In the genomic region with DNA sequence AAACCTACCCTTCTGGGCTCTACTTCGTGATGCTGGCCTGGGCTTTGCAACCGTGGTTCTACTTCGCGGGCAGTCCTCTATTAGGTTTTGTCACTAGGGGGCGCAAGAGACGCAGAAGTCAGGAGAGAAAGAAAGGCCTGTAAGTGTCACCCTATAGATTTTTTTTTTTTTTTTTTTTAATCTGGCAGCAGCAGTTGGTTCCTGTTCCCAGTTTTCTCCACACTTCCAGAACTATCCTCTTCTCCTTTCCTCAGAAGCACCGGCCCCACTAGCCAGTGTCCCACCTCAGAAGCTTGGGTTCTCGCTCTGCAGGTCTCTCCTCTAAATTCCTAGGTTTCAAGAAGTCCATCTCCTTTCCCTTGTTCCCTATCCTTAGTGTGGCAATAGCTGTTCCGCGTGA, we compare ENCODE assay signal across 6 cellular contexts. TPM values are rescaled to one million over a fixed set of nuclear protein-coding genes. Genes with fewer than 3 reads are reported as not detected.
DNase-seq lines count a peak whose midpoint lies in the region; ATAC-seq lines count a peak whose summit lies in the region.

No MANE protein-coding gene starts in this region.

- no peaks in the 10 kb centered on the region for H3K36me3 Mint-ChIP-seq in activated CD4-positive, alpha-beta T cell treated with anti-CD3 and anti-CD28 coated beads for 36 hours (ENCODE audit: low read depth)

- DNase-seq in DMS153 (lab: John Stamatoyannopoulos, UW) (peak; percentile 25), M059J (ENCODE audit: low read depth) (peak; percentile 32), head of caudate nucleus (peak; percentile 11 to 86 (median 60))
- peak; percentile 78 for DNase-seq in activated CD4-positive, alpha-beta T cell treated with anti-CD3 and anti-CD28 coated beads for 36 hours
- DNase-seq in stimulated activated naive CD8-positive, alpha-beta T cell treated with anti-CD3 and anti-CD28 coated beads, Interleukin-15, amount 100 ng/mL, for 72 hours: peak; percentile 48 to 57

- CTCF ChIA-PET in activated CD4-positive, alpha-beta T cell treated with anti-CD3 and anti-CD28 coated beads for 36 hours (lab: Charles Lee): interaction anchor here (0.5 to 2.7 kb wide), 14 partner anchors 10 to 567 kb away, joined by 3 to 21 read pairs (median 4); partner anchors contain the start of gene LCE2D

- no peak overlapping the region for H3K4me3 Mint-ChIP-seq in activated CD4-positive, alpha-beta T cell treated with anti-CD3 and anti-CD28 coated beads for 36 hours
- no peak overlapping the region for H3K4me3 Mint-ChIP-seq in stimulated activated naive CD8-positive, alpha-beta T cell treated with anti-CD3 and anti-CD28 coated beads, Interleukin-15, amount 100 ng/mL, for 72 hours

- H3K27ac Mint-ChIP-seq in activated CD4-positive, alpha-beta T cell treated with anti-CD3 and anti-CD28 coated beads for 36 hours: no peak overlapping the region
- no peak overlapping the region for H3K27ac Mint-ChIP-seq in stimulated activated naive CD8-positive, alpha-beta T cell treated with anti-CD3 and anti-CD28 coated beads, Interleukin-15, amount 100 ng/mL, for 72 hours

- peak; percentile 55 for ATAC-seq in activated CD4-positive, alpha-beta T cell treated with anti-CD3 and anti-CD28 coated beads for 36 hours
- ATAC-seq in stimulated activated naive CD8-positive, alpha-beta T cell treated with anti-CD3 and anti-CD28 coated beads, Interleukin-15, amount 100 ng/mL, for 72 hours: peak; percentile 43
- ATAC-seq in GM21825 (IDR thresholded peaks at IDR 0.05; ENCODE audit: unreplicated experiment): no peak

- H3K27me3 Mint-ChIP-seq in activated CD4-positive, alpha-beta T cell treated with anti-CD3 and anti-CD28 coated beads for 36 hours: peaks cover 19% of the 10 kb centered on the region
- peaks cover 11% of the 10 kb centered on the region for H3K27me3 Mint-ChIP-seq in stimulated activated naive CD8-positive, alpha-beta T cell treated with anti-CD3 and anti-CD28 coated beads, Interleukin-15, amount 100 ng/mL, for 72 hours

- POLR2A ChIA-PET in activated CD4-positive, alpha-beta T cell treated with anti-CD3 and anti-CD28 coated beads for 36 hours (lab: Charles Lee): interaction anchor here (0.7 kb wide), 1 partner anchor 309 kb away, joined by 3 read pairs; no protein-coding TSS in a partner anchor

- H3K9me3 Mint-ChIP-seq in activated CD4-positive, alpha-beta T cell treated with anti-CD3 and anti-CD28 coated beads for 36 hours (ENCODE audit: low read depth): no peaks in the 10 kb centered on the region
- H3K9me3 Mint-ChIP-seq in stimulated activated naive CD8-positive, alpha-beta T cell treated with anti-CD3 and anti-CD28 coated beads, Interleukin-15, amount 100 ng/mL, for 72 hours: no peaks in the 10 kb centered on the region

- H3K4me1 Mint-ChIP-seq in activated CD4-positive, alpha-beta T cell treated with anti-CD3 and anti-CD28 coated beads for 36 hours: peaks cover 1% of the 10 kb centered on the region
- H3K4me1 Mint-ChIP-seq in stimulated activated naive CD8-positive, alpha-beta T cell treated with anti-CD3 and anti-CD28 coated beads, Interleukin-15, amount 100 ng/mL, for 72 hours: peaks cover 4% of the 10 kb centered on the region

- intact Hi-C loops in activated CD4-positive, alpha-beta T cell treated with anti-CD3 and anti-CD28 coated beads for 36 hours (cut with DNase I, micrococcal nuclease): loop anchor here (1.0 to 10.0 kb wide), 5 partner anchors 216 to 571 kb away; partner anchors contain the start of gene SMCP (in 1 of the 2)
- intact Hi-C loops in head of caudate nucleus (cut with DNase I): loop anchor here (10.0 kb wide), 1 partner anchor 571 kb away; no protein-coding TSS in a partner anchor

RNA-seq across cellular contexts. Expression of gene LCE2D, which starts 9.1 kb away (rescaled TPM):
- total RNA-seq in M059J (2014; rRNA removed; shearing (Covaris generic)): not detected in 2 replicates
- not detected for total RNA-seq in activated CD4-positive, alpha-beta T cell treated with anti-CD3 and anti-CD28 coated beads for 36 hours

RNA-seq across cellular contexts. Expression of gene LCE2C, which starts 21.0 kb away (rescaled TPM):
- not detected in 2 replicates for total RNA-seq in M059J (2014; rRNA removed; shearing (Covaris generic))
- total RNA-seq in activated CD4-positive, alpha-beta T cell treated with anti-CD3 and anti-CD28 coated beads for 36 hours: not detected

RNA-seq across cellular contexts. Expression of gene LCE3A, which starts 31.2 kb away (rescaled TPM):
- total RNA-seq in M059J (2014; rRNA removed; shearing (Covaris generic)): not detected in 2 replicates
- not detected for total RNA-seq in activated CD4-positive, alpha-beta T cell treated with anti-CD3 and anti-CD28 coated beads for 36 hours

RNA-seq across cellular contexts. Expression of gene LCE2B, which starts 31.8 kb away (rescaled TPM):
- total RNA-seq in M059J (2014; rRNA removed; shearing (Covaris generic)): not detected in 2 replicates
- total RNA-seq in activated CD4-positive, alpha-beta T cell treated with anti-CD3 and anti-CD28 coated beads for 36 hours: not detected

RNA-seq across cellular contexts. Expression of gene LCE3B, which starts 40.5 kb away (rescaled TPM):
- total RNA-seq in M059J (2014; rRNA removed; shearing (Covaris generic)): not detected in 2 replicates
- total RNA-seq in activated CD4-positive, alpha-beta T cell treated with anti-CD3 and anti-CD28 coated beads for 36 hours: not detected

Comparison
In these comparisons a context has a peak if more than half of its experiments do, and no peak if none do; other contexts are left out.
1. DNase-seq: peak in every context shown above with its lines; median percentile 78 in activated CD4-positive, alpha-beta T cell treated with anti-CD3 and anti-CD28 coated beads for 36 hours; 60 in head of caudate nucleus; 52 in stimulated activated naive CD8-positive, alpha-beta T cell treated with anti-CD3 and anti-CD28 coated beads, Interleukin-15, amount 100 ng/mL, for 72 hours; 32 in M059J; 25 in DMS153.